ENCODE assay signal across 15 cellular contexts in genomic region chr6:1786455-1787108, GRCh38.
DNase-seq lines count a peak whose midpoint lies in the region; ATAC-seq, FAIRE-seq and TF ChIP-seq lines count a peak whose summit lies in the region.
"Had no signal": no experiment of that assay in that cellular context is flagged by ENCODE, and none has a peak within 500 bp of the region (broad histone marks: within the 10 kb centered on the region; RNA-seq: fewer than 3 reads in every experiment).

No MANE protein-coding gene starts in this region.

- TF ChIP-seq POLR2A in GM12878 (IDR thresholded peaks at IDR 0.05; ENCODE audit: low read depth, low read length): no peak

- TF ChIP-seq RAD21 in GM12878 (IDR thresholded peaks at IDR 0.05; ENCODE audit: insufficient read depth, low read depth, low read length): no peak

- H3K9ac ChIP-seq in GM12878 (ENCODE audit: control insufficient read depth, insufficient read depth, low read length): no peak overlapping the region
- H3K9ac ChIP-seq: BLaER1 had no signal

- no TSS peak for BruUV-seq in GM12878 (replicated peaks; lab: Mats Ljungman, UMichigan)

- no peak overlapping the region for H3K4me3 Mint-ChIP-seq in stimulated activated naive CD8-positive, alpha-beta T cell treated with anti-CD3 and anti-CD28 coated beads, Interleukin-15, amount 100 ng/mL, for 72 hours
- peak overlapping the region in 4 of 8 donors; percentile 4 to 52 (median 40) for H3K4me3 Mint-ChIP-seq in CD4-positive, alpha-beta memory T cell
- H3K4me3 Mint-ChIP-seq: activated T-helper 1 cell treated with anti-CD3 and anti-CD28 coated beads, Interleukin-12 subunit alpha, Interleukin-12 subunit beta, Interleukin-2, Interleukin-4 antibody, amounts not matched to agents 30 ng/mL and 10 ng/mL and 1 ng/mL, durations not matched to agents 14 hours and 24 hours and 36 hours had no signal

- DNase-seq in stimulated activated CD4-positive, alpha-beta T cell treated with anti-CD3 and anti-CD28 coated beads, Interleukin-12 subunit alpha, Interleukin-12 subunit beta, amount 100 ng/mL, for 48 hours (ENCODE audit: low read depth in 2 of 3, low spot score in 1 of 3): peak in 2 of 3 donors; percentile 8 to 29
- no peak for DNase-seq in stimulated activated CD4-positive, alpha-beta T cell treated with anti-CD3 and anti-CD28 coated beads, Interleukin-4, amount 100 ng/mL, for 1 hour
- DNase-seq in GM12878 (ENCODE audit: low read depth, low spot score) (peak; percentile 60), ecto neural progenitor cell (ENCODE audit: low spot score) (no peak), KG1 (lab: John Stamatoyannopoulos, UW) (no peak)
- no peak for DNase-seq in stimulated activated naive CD8-positive, alpha-beta T cell treated with anti-CD3 and anti-CD28 coated beads, Interleukin-15, amount 100 ng/mL, for 72 hours
- DNase-seq in CD4-positive, alpha-beta memory T cell: no peak
- DNase-seq: GOT3, left lung, NCI-H446, spleen had no signal

- TF ChIP-seq CTCF in GM12878 (IDR thresholded peaks at IDR 0.05 in 2 of 3, conservative IDR thresholded peaks at IDR 0.05 in 1 of 3; ENCODE audit: control insufficient read depth in 2 of 3, extremely low read depth in 1 of 3, insufficient read depth in 1 of 3, low read depth in 3 of 3, low read length in 3 of 3): no peak

- ATAC-seq in HG03280 (IDR thresholded peaks at IDR 0.05; ENCODE audit: unreplicated experiment) (peak; percentile 44), GM12878 (peak; percentile 95)
- ATAC-seq in stimulated activated naive CD8-positive, alpha-beta T cell treated with anti-CD3 and anti-CD28 coated beads, Interleukin-15, amount 100 ng/mL, for 72 hours: peak; percentile 50
- ATAC-seq: left lung had no signal

- H3K27ac ChIP-seq in GM12878 (ENCODE audit: control insufficient read depth, insufficient read depth): no peak overlapping the region
- H3K27ac ChIP-seq in CD4-positive, alpha-beta memory T cell (ENCODE audit: low read depth, low read length): no peak overlapping the region
- H3K27ac ChIP-seq: BLaER1, left lung, spleen, tibial nerve had no signal

- CTCF ChIA-PET in GM12878 (lab: Yijun Ruan, JAX): interaction anchor here (0.9 to 1.3 kb wide), 3 partner anchors 10 to 192 kb away, joined by 3 to 4 read pairs (median 4); no protein-coding TSS in a partner anchor
- CTCF ChIA-PET in CD4-positive, alpha-beta memory T cell (lab: Charles Lee; ENCODE audit: partially characterized antibody): no interaction called here

- no peaks in the 10 kb centered on the region for H3K79me2 ChIP-seq in GM12878 (ENCODE audit: control insufficient read depth, insufficient read depth, low read length)

- peaks cover 10% of the 10 kb centered on the region; the same call in 1 of the 2 replicates for H3K4me1 ChIP-seq in GM12878 (ENCODE audit: control insufficient read depth, insufficient read depth, low read length)
- H3K4me1 ChIP-seq in CD4-positive, alpha-beta memory T cell (ENCODE audit: insufficient read depth, low read length): peaks cover 5% of the 10 kb centered on the region
- H3K4me1 ChIP-seq: BLaER1, spleen had no signal

- no peaks in the 10 kb centered on the region for H3K9me3 Mint-ChIP-seq in stimulated activated naive CD8-positive, alpha-beta T cell treated with anti-CD3 and anti-CD28 coated beads, Interleukin-15, amount 100 ng/mL, for 72 hours
- H3K9me3 Mint-ChIP-seq in CD4-positive, alpha-beta memory T cell: no peaks in the 10 kb centered on the region
- H3K9me3 Mint-ChIP-seq: activated T-helper 1 cell treated with anti-CD3 and anti-CD28 coated beads, Interleukin-12 subunit alpha, Interleukin-12 subunit beta, Interleukin-2, Interleukin-4 antibody, amounts not matched to agents 30 ng/mL and 10 ng/mL and 1 ng/mL, durations not matched to agents 14 hours and 24 hours and 36 hours had no signal

- FAIRE-seq in GM12878 (lab: Jason Lieb, UNC): peak; percentile 23

- no peaks in the 10 kb centered on the region for H3K27me3 Mint-ChIP-seq in stimulated activated naive CD8-positive, alpha-beta T cell treated with anti-CD3 and anti-CD28 coated beads, Interleukin-15, amount 100 ng/mL, for 72 hours
- no peaks in the 10 kb centered on the region for H3K27me3 Mint-ChIP-seq in CD4-positive, alpha-beta memory T cell

- POLR2A ChIA-PET in GM12878 (lab: Charles Lee): interaction anchor here (0.5 to 0.7 kb wide), 2 partner anchors 27 to 40 kb away, joined by 3 to 4 read pairs; no protein-coding TSS in a partner anchor
- POLR2A ChIA-PET in CD4-positive, alpha-beta memory T cell (lab: Charles Lee; ENCODE audit: partially characterized antibody): no interaction called here

- H4K20me1 ChIP-seq in GM12878 (ENCODE audit: control insufficient read depth, insufficient read depth): no peaks in the 10 kb centered on the region
- H4K20me1 ChIP-seq: BLaER1 had no signal

- SMC1A ChIA-PET in GM12878 (lab: Charles Lee; ENCODE audit: uncharacterized antibody, unreplicated experiment): interaction anchor here (0.7 to 1.4 kb wide), 3 partner anchors 9 to 91 kb away, joined by 3 to 5 read pairs (median 4); no protein-coding TSS in a partner anchor

- H3K4me3 ChIP-seq in GM12878: no peak overlapping the region
- no peak overlapping the region for H3K4me3 ChIP-seq in CD4-positive, alpha-beta memory T cell (ENCODE audit: low read length in 2 of 2)
- H3K4me3 ChIP-seq: BLaER1, left lung, spleen, tibial nerve had no signal

- intact Hi-C loops in GM12878 (cut with micrococcal nuclease; ENCODE audit: unreplicated experiment): no loop called here
- intact Hi-C loops in CD4-positive, alpha-beta memory T cell (cut with micrococcal nuclease): no loop called here

- no peaks in the 10 kb centered on the region for H3K4me1 Mint-ChIP-seq in stimulated activated naive CD8-positive, alpha-beta T cell treated with anti-CD3 and anti-CD28 coated beads, Interleukin-15, amount 100 ng/mL, for 72 hours
- peaks cover 5 to 18% (median 7%) of the 10 kb centered on the region in 4 donors for H3K4me1 Mint-ChIP-seq in CD4-positive, alpha-beta memory T cell

- H3K4me2 ChIP-seq in GM12878 (ENCODE audit: control insufficient read depth, insufficient read depth): peak overlapping the region; percentile 47
- H3K4me2 ChIP-seq: BLaER1 had no signal

- RAD21 ChIA-PET in GM12878 (lab: Charles Lee; ENCODE audit: unreplicated experiment): interaction anchor here (0.8 to 1.1 kb wide), 2 partner anchors 16 to 63 kb away, joined by 3 to 4 read pairs; no protein-coding TSS in a partner anchor

- no peaks in the 10 kb centered on the region for H3K27me3 ChIP-seq in GM12878 (replicated peaks in 1 of 2; ENCODE audit: control insufficient read depth in 2 of 2, insufficient read depth in 2 of 2, low read length in 1 of 2)
- no peaks in the 10 kb centered on the region for H3K27me3 ChIP-seq in CD4-positive, alpha-beta memory T cell (ENCODE audit: insufficient read depth, low read length)
- H3K27me3 ChIP-seq: BLaER1, left lung, spleen, tibial nerve had no signal

- no peak for TF ChIP-seq EP300 in GM12878 (IDR thresholded peaks at IDR 0.05; ENCODE audit: borderline replicate concordance in 1 of 2, control insufficient read depth in 1 of 2, low read depth in 2 of 2, low read length in 2 of 2)

- no peak overlapping the region for H3K27ac Mint-ChIP-seq in stimulated activated naive CD8-positive, alpha-beta T cell treated with anti-CD3 and anti-CD28 coated beads, Interleukin-15, amount 100 ng/mL, for 72 hours
- H3K27ac Mint-ChIP-seq in CD4-positive, alpha-beta memory T cell: peak overlapping the region in 2 of 7 donors; percentile 3 to 29
- H3K27ac Mint-ChIP-seq: activated T-helper 1 cell treated with anti-CD3 and anti-CD28 coated beads, Interleukin-12 subunit alpha, Interleukin-12 subunit beta, Interleukin-2, Interleukin-4 antibody, amounts not matched to agents 30 ng/mL and 10 ng/mL and 1 ng/mL, durations not matched to agents 14 hours and 24 hours and 36 hours had no signal

- in situ Hi-C loops in GM12878 (cut with MboI): no loop called here

- H3K36me3 ChIP-seq in GM12878 (ENCODE audit: control insufficient read depth in 2 of 2, insufficient read depth in 2 of 2, low read length in 1 of 2): no peaks in the 10 kb centered on the region
- H3K36me3 ChIP-seq in CD4-positive, alpha-beta memory T cell (ENCODE audit: insufficient read depth, low read length): no peaks in the 10 kb centered on the region
- H3K36me3 ChIP-seq: BLaER1, left lung, tibial nerve had no signal

- peak overlapping the region; percentile 10; the same call in 1 of the 2 replicates for H2AFZ ChIP-seq in GM12878 (ENCODE audit: control insufficient read depth, low read depth, low read length)

- 61% methylated on average over 12 of the region's 12 CpGs for WGBS in GM12878 (ENCODE audit: insufficient coverage, insufficient replicate concordance, low lambda C conversion rate, missing lambda C conversion rate)

- H3K9me3 ChIP-seq in GM12878 (replicated peaks; ENCODE audit: control insufficient read depth, insufficient read depth, low read length): no peaks in the 10 kb centered on the region
- no peaks in the 10 kb centered on the region for H3K9me3 ChIP-seq in CD4-positive, alpha-beta memory T cell (ENCODE audit: control insufficient read depth in 1 of 2, low read length in 2 of 2)
- H3K9me3 ChIP-seq: BLaER1, left lung, spleen, tibial nerve had no signal

- peaks cover 0 to under 1% of the 10 kb centered on the region in 2 donors for H3K36me3 Mint-ChIP-seq in CD4-positive, alpha-beta memory T cell

Comparison
In these comparisons a context has a peak if more than half of its experiments do, and no peak if none do; other contexts are left out.
1. DNase-seq: peak in stimulated activated CD4-positive, alpha-beta T cell treated with anti-CD3 and anti-CD28 coated beads, Interleukin-12 subunit alpha, Interleukin-12 subunit beta, amount 100 ng/mL, for 48 hours (2 of 3) and GM12878 (single experiment); none in stimulated activated CD4-positive, alpha-beta T cell treated with anti-CD3 and anti-CD28 coated beads, Interleukin-4, amount 100 ng/mL, for 1 hour (single experiment), stimulated activated naive CD8-positive, alpha-beta T cell treated with anti-CD3 and anti-CD28 coated beads, Interleukin-15, amount 100 ng/mL, for 72 hours (0 of 2), ecto neural progenitor cell (single experiment), CD4-positive, alpha-beta memory T cell (0 of 5) and KG1 (single experiment).
2. ATAC-seq: peak in every context shown above with its lines; median percentile 95 in GM12878; 50 in stimulated activated naive CD8-positive, alpha-beta T cell treated with anti-CD3 and anti-CD28 coated beads, Interleukin-15, amount 100 ng/mL, for 72 hours; 44 in HG03280.